In genomic region chr1:145965119-145965744, GRCh38 we compare ENCODE assay signal across 8 cellular contexts. TPM values are rescaled to one million over a fixed set of nuclear protein-coding genes. Genes with fewer than 3 reads are reported as not detected.
DNase-seq lines count a peak whose midpoint lies in the region; ATAC-seq and TF ChIP-seq lines count a peak whose summit lies in the region.

No MANE protein-coding gene starts in this region.

- no peaks in the 10 kb centered on the region for H3K9me2 ChIP-seq in GM23248 (ENCODE audit: insufficient read depth)

- peaks cover 30% of the 10 kb centered on the region for H3F3A ChIP-seq in GM23248 (ENCODE audit: insufficient read depth)

- peak overlapping the region; percentile 97 for H3K4me2 ChIP-seq in GM23248 (ENCODE audit: unreplicated experiment)

- DNase-seq in GM23248 (no peak), foreskin keratinocyte (no peak), skeletal muscle cell (ENCODE audit: low read depth) (no peak), head of caudate nucleus (no peak), OCI-M1 (lab: John Stamatoyannopoulos, UW) (no peak), NCI-H226 (no peak)

- H3K9ac ChIP-seq in GM23248 = peak overlapping the region; percentile 78

- no peak for ATAC-seq in foreskin keratinocyte
- no peak for ATAC-seq in GM19452 (IDR thresholded peaks at IDR 0.05; ENCODE audit: unreplicated experiment)

- peaks cover 7% of the 10 kb centered on the region; the same call in 1 of the 2 replicates for H3K79me2 ChIP-seq in GM23248 (ENCODE audit: insufficient read depth)

- H3K4me1 ChIP-seq in GM23248 (ENCODE audit: insufficient read depth) = peaks cover 23% of the 10 kb centered on the region
- peaks cover 15% of the 10 kb centered on the region for H3K4me1 ChIP-seq in foreskin keratinocyte

- H3K36me3 ChIP-seq in GM23248 (ENCODE audit: low read depth) = no peaks in the 10 kb centered on the region

- H3K4me3 ChIP-seq in GM23248 (peak overlapping the region; percentile 92), WI38 (ENCODE audit: low read depth, low read length) (peak overlapping the region; percentile 72), skeletal muscle cell (ENCODE audit: low read depth, low read length) (peak overlapping the region; percentile 74)

- 1% methylated on average over 5 of the region's 5 CpGs for WGBS in GM23248 (ENCODE audit: low coverage in 1 of 2, low lambda C conversion rate in 2 of 2, missing lambda C conversion rate in 2 of 2), 2 experiments

- H3K27me3 ChIP-seq in GM23248 (replicated peaks; ENCODE audit: insufficient read depth) (no peaks in the 10 kb centered on the region), foreskin keratinocyte (no peaks in the 10 kb centered on the region)

- peak overlapping the region; percentile 87 for H2AFZ ChIP-seq in GM23248

- H4K20me1 ChIP-seq in GM23248 (ENCODE audit: insufficient read depth) = no peaks in the 10 kb centered on the region

- no peak overlapping the region for H3K27ac ChIP-seq in GM23248
- H3K27ac ChIP-seq in foreskin keratinocyte = peak overlapping the region; percentile 11

- in situ Hi-C loops in GM23248 (cut with MboI) = no loop called here

- no peaks in the 10 kb centered on the region for H3K9me3 ChIP-seq in GM23248 (ENCODE audit: low read depth)

- intact Hi-C loops in head of caudate nucleus (cut with DNase I) = no loop called here

- TF ChIP-seq CTCF in WI38 (IDR thresholded peaks at IDR 0.05; ENCODE audit: low read depth, low read length) (no peak), foreskin keratinocyte (conservative IDR thresholded peaks at IDR 0.05) (no peak)

RNA-seq across cellular contexts. Expression of gene POLR3GL, which starts 0.7 kb away (rescaled TPM):
- 17.4 and 24.2 TPM in 2 replicates for total RNA-seq in GM23248 (2014; rRNA removed; shearing (Covaris generic))
- polyA plus RNA-seq in GM23248 (2016; fragmentation: Nextera tagmentation; extraction: Ambion mirVana) (34.7 and 37.9 TPM in 2 replicates), foreskin keratinocyte (22.6 and 22.9 TPM in 2 replicates)
- total RNA-seq in foreskin keratinocyte = 16.4 and 17.5 TPM in 2 replicates

RNA-seq across cellular contexts. Expression of gene ANKRD34A, which starts 0.9 kb away (rescaled TPM):
- total RNA-seq in GM23248 (2014; rRNA removed; shearing (Covaris generic)) = 0.25 and 1.3 TPM in 2 replicates
- polyA plus RNA-seq in GM23248 (2016; fragmentation: Nextera tagmentation; extraction: Ambion mirVana) (1.9 and 2.3 TPM in 2 replicates), foreskin keratinocyte (1.2 TPM in 2 replicates)
- 1.0 and 1.1 TPM in 2 replicates for total RNA-seq in foreskin keratinocyte

RNA-seq across cellular contexts. Expression of gene LIX1L, which starts 7.4 kb away (rescaled TPM):
- total RNA-seq in GM23248 (2014; rRNA removed; shearing (Covaris generic)) = 26.1 and 36.5 TPM in 2 replicates
- polyA plus RNA-seq in GM23248 (2016; fragmentation: Nextera tagmentation; extraction: Ambion mirVana) (18.3 TPM in 2 replicates), foreskin keratinocyte (11.7 TPM in 2 replicates)
- total RNA-seq in foreskin keratinocyte = 18.8 and 21.7 TPM in 2 replicates

RNA-seq across cellular contexts. Expression of gene TXNIP, which starts 31.1 kb away (rescaled TPM):
- total RNA-seq in GM23248 (2014; rRNA removed; shearing (Covaris generic)) = 221 and 263 TPM in 2 replicates
- polyA plus RNA-seq in GM23248 (2016; fragmentation: Nextera tagmentation; extraction: Ambion mirVana) (169 and 180 TPM in 2 replicates), foreskin keratinocyte (7.4 and 9.6 TPM in 2 replicates)
- 16.2 and 17.2 TPM in 2 replicates for total RNA-seq in foreskin keratinocyte

RNA-seq across cellular contexts. Expression of gene RBM8A, which starts 37.9 kb away (rescaled TPM):
- 112 and 127 TPM in 2 replicates for total RNA-seq in GM23248 (2014; rRNA removed; shearing (Covaris generic))
- polyA plus RNA-seq in GM23248 (2016; fragmentation: Nextera tagmentation; extraction: Ambion mirVana) = 204 and 210 TPM in 2 replicates
- 174 and 204 TPM in 2 replicates for total RNA-seq in foreskin keratinocyte
- polyA plus RNA-seq in foreskin keratinocyte = 227 and 256 TPM in 2 replicates
